In the genomic region with DNA sequence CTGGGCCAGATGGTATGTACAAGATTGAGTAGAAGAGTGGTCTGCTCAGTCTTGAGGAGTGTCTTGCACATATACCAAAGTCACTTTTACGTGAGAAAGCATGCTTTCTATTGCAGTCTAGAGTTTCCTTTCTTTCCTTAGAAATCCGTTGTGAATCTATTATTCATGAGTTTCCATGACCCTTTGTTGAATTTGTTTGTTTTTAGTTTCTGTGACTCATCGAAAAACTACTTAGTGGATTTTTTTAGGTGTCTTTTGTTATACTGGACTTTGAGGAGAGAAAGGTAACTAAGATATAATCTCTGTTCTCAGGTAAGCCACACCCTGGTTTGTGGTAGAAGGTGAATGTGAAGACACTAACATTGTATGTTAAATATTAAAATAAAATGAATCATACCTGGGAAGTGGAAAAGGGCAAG, we compare ENCODE assay signal across 9 cellular contexts. TPM values are rescaled to one million over a fixed set of nuclear protein-coding genes. Genes with fewer than 3 reads are reported as not detected.
DNase-seq lines count a peak whose midpoint lies in the region; ATAC-seq, FAIRE-seq and TF ChIP-seq lines count a peak whose summit lies in the region.
"Had no signal": no experiment of that assay in that cellular context is flagged by ENCODE, and none has a peak within 500 bp of the region (broad histone marks: within the 10 kb centered on the region; RNA-seq: fewer than 3 reads in every experiment).

No MANE protein-coding gene starts in this region.

- DNase-seq in SIG-M5 treated with dmso at 0.1 percent for 504 hours (lab: John Stamatoyannopoulos, UW; ENCODE audit: unreplicated experiment) (peak; percentile 67), SIG-M5 (lab: John Stamatoyannopoulos, UW) (no peak), Panc1 (ENCODE audit: low read depth, low spot score) (no peak), endothelial cell (ENCODE audit: low spot score) (no peak), small intestine (peak; percentile 82), left ventricle myocardium inferior (no peak), nucleus accumbens (lab: John Stamatoyannopoulos, UW) (no peak), immature natural killer cell (no peak)
- DNase-seq: activated B cell treated with CpG ODN at 0.5 μM for 24 hours had no signal

- no TSS peak for BruUV-seq in Panc1 (replicated peaks; lab: Mats Ljungman, UMichigan)

- intact Hi-C loops in Panc1 (cut with micrococcal nuclease; ENCODE audit: unreplicated experiment), result loop anchor here (5.0 kb wide), 1 partner anchor 66 kb away; no protein-coding TSS in a partner anchor
- intact Hi-C loops in left ventricle myocardium inferior (cut with micrococcal nuclease), result no loop called here

- H3K27ac ChIP-seq in Panc1 (ENCODE audit: low read length) (peak overlapping the region; percentile 99), small intestine (ENCODE audit: low read depth in 1 of 2, low read length in 1 of 2) (peak overlapping the region; percentile 48 to 68), left ventricle myocardium inferior (replicated peaks) (no peak overlapping the region)

- H3K27me3 Mint-ChIP-seq in endothelial cell (ENCODE audit: unreplicated experiment), result no peaks in the 10 kb centered on the region
- H3K27me3 Mint-ChIP-seq in immature natural killer cell (ENCODE audit: low read depth in 3 of 3), result no peaks in the 10 kb centered on the region
- H3K27me3 Mint-ChIP-seq: activated B cell treated with CpG ODN at 0.5 μM for 24 hours had no signal

- H3K27me3 ChIP-seq in Panc1 (ENCODE audit: control insufficient read depth, insufficient read depth, low read length) (no peaks in the 10 kb centered on the region), small intestine (ENCODE audit: control insufficient read depth in 2 of 2, insufficient read depth in 2 of 2, low read length in 2 of 2) (no peaks in the 10 kb centered on the region), left ventricle myocardium inferior (ENCODE audit: low read depth) (no peaks in the 10 kb centered on the region)

- TF ChIP-seq CTCF in Panc1 (IDR thresholded peaks at IDR 0.05) (no peak), endothelial cell (IDR thresholded peaks at IDR 0.05; ENCODE audit: unreplicated experiment) (no peak), left ventricle myocardium inferior (IDR thresholded peaks at IDR 0.05; ENCODE audit: borderline replicate concordance) (no peak)

- peaks cover 25% of the 10 kb centered on the region for H3K4me1 Mint-ChIP-seq in endothelial cell (ENCODE audit: unreplicated experiment)
- H3K4me1 Mint-ChIP-seq in immature natural killer cell, result peaks cover 12 to 40% of the 10 kb centered on the region in 2 donors

- CTCF ChIA-PET in Panc1 (lab: Charles Lee), result no interaction called here

- H3K4me3 Mint-ChIP-seq in endothelial cell (ENCODE audit: unreplicated experiment) (no peak overlapping the region), immature natural killer cell (no peak overlapping the region)
- H3K4me3 Mint-ChIP-seq: activated B cell treated with CpG ODN at 0.5 μM for 24 hours had no signal

- peak overlapping the region in 1 of 2 experiments; percentile 19; a peak in 1 of 4 replicates for H3K4me3 ChIP-seq in Panc1 (ENCODE audit: low read depth in 2 of 2, low read length in 2 of 2)
- H3K4me3 ChIP-seq in small intestine (ENCODE audit: low read depth in 1 of 2, low read length in 2 of 2), result no peak overlapping the region
- H3K4me3 ChIP-seq in left ventricle myocardium inferior, result no peak overlapping the region

- FAIRE-seq in small intestine (lab: Jason Lieb, UNC), result peak; percentile 82

- peak overlapping the region; percentile 33 for H3K27ac Mint-ChIP-seq in endothelial cell (ENCODE audit: unreplicated experiment)
- H3K27ac Mint-ChIP-seq in immature natural killer cell, result no peak overlapping the region
- H3K27ac Mint-ChIP-seq: activated B cell treated with CpG ODN at 0.5 μM for 24 hours had no signal

- H3K36me3 ChIP-seq in Panc1 (ENCODE audit: control insufficient read depth, insufficient read depth, low read length), result no peaks in the 10 kb centered on the region
- no peaks in the 10 kb centered on the region for H3K36me3 ChIP-seq in small intestine (ENCODE audit: control insufficient read depth in 2 of 2, insufficient read depth in 2 of 2, low read length in 2 of 2)
- no peaks in the 10 kb centered on the region for H3K36me3 ChIP-seq in left ventricle myocardium inferior

- H3K36me3 Mint-ChIP-seq in endothelial cell (ENCODE audit: low read depth, unreplicated experiment) (no peaks in the 10 kb centered on the region), immature natural killer cell (no peaks in the 10 kb centered on the region)

- WGBS in small intestine, 3 donors, result 25 to 51% (median 45%) methylated on average over 3 of the region's 3 CpGs

- POLR2A ChIA-PET in Panc1 (lab: Charles Lee), result no interaction called here

- H3K4me1 ChIP-seq in Panc1 (ENCODE audit: control insufficient read depth, insufficient read depth, low read length) (peaks cover 91% of the 10 kb centered on the region), small intestine (ENCODE audit: control insufficient read depth in 2 of 2, insufficient read depth in 1 of 2, low read depth in 1 of 2, low read length in 1 of 2) (peaks cover 0 to 8% of the 10 kb centered on the region in 2 donors), left ventricle myocardium inferior (no peaks in the 10 kb centered on the region)

- ATAC-seq in Panc1, result peak; percentile 67

- no peaks in the 10 kb centered on the region for H3K9me3 ChIP-seq in Panc1 (ENCODE audit: control insufficient read depth, insufficient read depth, low read depth, low read length)
- H3K9me3 ChIP-seq in small intestine (ENCODE audit: control insufficient read depth, low read depth), result no peaks in the 10 kb centered on the region
- H3K9me3 ChIP-seq in left ventricle myocardium inferior (replicated peaks), result no peaks in the 10 kb centered on the region

- in situ Hi-C loops in Panc1 (cut with HindIII; ENCODE audit: low pct_unique_long_range_greater_than_20kb, low sequenced_read_pairs), result no loop called here

- no peaks in the 10 kb centered on the region for H3K9me3 Mint-ChIP-seq in endothelial cell (ENCODE audit: unreplicated experiment)
- no peaks in the 10 kb centered on the region for H3K9me3 Mint-ChIP-seq in immature natural killer cell
- H3K9me3 Mint-ChIP-seq: activated B cell treated with CpG ODN at 0.5 μM for 24 hours had no signal

RNA-seq across cellular contexts. Expression of a gene that starts 23.0 kb away (rescaled TPM):
- total RNA-seq in Panc1 (2021; ENCODE audit: unreplicated experiment), result 156 TPM
- polyA plus RNA-seq in Panc1 (2012; ENCODE audit: insufficient read length), result 83.0 TPM
- 80.9 TPM for total RNA-seq in endothelial cell (ENCODE audit: unreplicated experiment)
- polyA plus RNA-seq in small intestine, result 10 to 100 TPM in 2 of 3 donors, 1 to 10 TPM in 1; 10.0 to 22.3 (median 16.8) TPM
- 6.1 TPM for total RNA-seq in left ventricle myocardium inferior
- 1 to 10 TPM; 6.8 to 9.9 (median 6.9) TPM for polyA plus RNA-seq in immature natural killer cell

Comparison
In these comparisons a context has a peak if more than half of its experiments do, and no peak if none do; other contexts are left out.
1. DNase-seq: peak in SIG-M5 treated with dmso at 0.1 percent for 504 hours (single experiment) and small intestine (single experiment); none in SIG-M5 (single experiment), Panc1 (single experiment), endothelial cell (single experiment), left ventricle myocardium inferior (single experiment), nucleus accumbens (0 of 56) and immature natural killer cell (0 of 3).
2. RNA of a gene that starts 23.0 kb away (total RNA-seq): 156 TPM in Panc1 (single experiment) and 80.9 TPM in endothelial cell (single experiment); 6.1 TPM in left ventricle myocardium inferior (single experiment); every median in the first group is over 10 times any median in the second.